Comparison of ENCODE assay signal across 8 cellular contexts in the genomic region with DNA sequence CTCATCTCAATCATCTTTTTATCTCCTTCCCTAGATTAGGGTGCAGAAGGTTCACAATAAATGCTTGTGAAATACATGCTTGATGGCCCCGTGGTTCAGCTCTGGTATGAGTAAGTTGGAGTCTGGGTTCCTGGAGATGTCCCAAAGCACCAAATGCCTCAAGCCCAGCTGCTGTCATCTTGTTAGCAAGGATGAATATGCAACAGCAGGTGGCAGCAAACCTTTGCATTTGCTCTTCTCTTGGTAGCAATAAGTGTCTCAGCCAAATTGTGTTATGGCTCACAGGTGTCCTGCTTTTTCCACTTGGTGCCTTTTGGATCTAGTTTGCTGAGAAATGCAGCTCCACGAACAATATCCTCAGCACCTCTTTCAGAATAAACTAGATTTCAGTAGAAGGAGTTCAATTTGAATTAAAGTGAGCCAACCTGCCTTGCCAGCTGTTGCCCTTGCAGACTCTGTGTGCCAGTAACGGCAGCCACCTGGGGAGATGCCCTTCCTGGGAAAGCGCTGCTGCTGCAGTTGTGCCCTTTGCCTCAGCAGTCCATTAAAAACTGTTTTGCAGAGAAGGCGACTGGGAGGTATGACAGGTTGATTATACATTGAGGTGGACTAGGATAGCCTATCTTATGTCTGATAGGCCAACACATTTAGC.
A peak's percentile ranks its signal among the peaks of the same experiment; 100 is the strongest.
DNase-seq lines count a peak whose midpoint lies in the region; ATAC-seq and TF ChIP-seq lines count a peak whose summit lies in the region.

No MANE protein-coding gene starts in this region.

- no peak for TF ChIP-seq POLR2A in body of pancreas (IDR thresholded peaks at IDR 0.05)

- ATAC-seq in HG03558 (IDR thresholded peaks at IDR 0.05; ENCODE audit: extremely low read depth, unreplicated experiment) (peak; percentile 62), body of pancreas (peak; percentile 67)

- H3K36me3 ChIP-seq in A673 (ENCODE audit: insufficient read depth, low read length, poor library complexity, severe bottlenecking) = no peaks in the 10 kb centered on the region
- H3K36me3 ChIP-seq in body of pancreas (replicated peaks in 1 of 2; ENCODE audit: insufficient read depth in 1 of 2, low read depth in 2 of 2) = no peaks in the 10 kb centered on the region

- POLR2A ChIA-PET in A673 (lab: Charles Lee; ENCODE audit: low non-redundant PET) = no interaction called here

- no peak overlapping the region for H3K4me3 ChIP-seq in A673 (ENCODE audit: low read depth, low read length, poor library complexity, severe bottlenecking)
- H3K4me3 ChIP-seq in GM12865 (ENCODE audit: low read depth, low read length) = no peak overlapping the region
- no peak overlapping the region for H3K4me3 ChIP-seq in body of pancreas

- intact Hi-C loops in A673 (cut with micrococcal nuclease; ENCODE audit: unreplicated experiment) = loop anchor here (1.0 to 2.0 kb wide), 3 partner anchors 420 to 955 kb away; no protein-coding TSS in a partner anchor
- intact Hi-C loops in body of pancreas (cut with DNase I) = loop anchor here (10.0 kb wide), 1 partner anchor 855 kb away; no protein-coding TSS in a partner anchor

- H3K4me1 ChIP-seq in A673 (ENCODE audit: insufficient read depth, low read length, poor library complexity, severe bottlenecking) (peaks cover 29% of the 10 kb centered on the region), body of pancreas (no peaks in the 10 kb centered on the region)

- WGBS in body of pancreas, 2 donors = 23 to 31% methylated on average over 5 of the region's 5 CpGs

- TF ChIP-seq CTCF in A673 (conservative IDR thresholded peaks at IDR 0.05; ENCODE audit: low read depth, low read length) = peak; percentile 79
- TF ChIP-seq CTCF in GM12865 (IDR thresholded peaks at IDR 0.05; ENCODE audit: insufficient read depth, low read depth, low read length, missing control alignments) = peak; percentile 60
- peak; percentile 14 to 73 (median 65) for TF ChIP-seq CTCF in body of pancreas (IDR thresholded peaks at IDR 0.05)

- DNase-seq in A673 (ENCODE audit: low spot score) = peak; percentile 92
- peak; percentile 70 for DNase-seq in GM12865 (ENCODE audit: low read depth)
- DNase-seq in NCI-H524 (lab: John Stamatoyannopoulos, UW) = peak; percentile 70 to 92
- DNase-seq in body of pancreas = peak; percentile 69 to 79 (median 72)
- DNase-seq in islet precursor cell = peak; percentile 83
- peak; percentile 80 for DNase-seq in stromal cell of bone marrow (ENCODE audit: low read depth)
- no peak for DNase-seq in effector CD8-positive, alpha-beta T cell (lab: John Stamatoyannopoulos, UW)

- H3K27me3 ChIP-seq in A673 (replicated peaks; ENCODE audit: insufficient read depth, low read depth, low read length, poor library complexity) = no peaks in the 10 kb centered on the region
- H3K27me3 ChIP-seq in body of pancreas = no peaks in the 10 kb centered on the region

- CTCF ChIA-PET in A673 (lab: Charles Lee) = interaction anchor here (0.6 to 1.5 kb wide), 5 partner anchors 79 to 1693 kb away, joined by 3 to 16 read pairs (median 3); no protein-coding TSS in a partner anchor

- BruUV-seq in A673 (replicated peaks; lab: Mats Ljungman, UMichigan) = no TSS peak

- peaks cover 3% of the 10 kb centered on the region for H3K9me3 ChIP-seq in A673 (ENCODE audit: low read depth, low read length, poor library complexity, severe bottlenecking)
- H3K9me3 ChIP-seq in body of pancreas = no peaks in the 10 kb centered on the region

- peak overlapping the region; percentile 2 for H3K27ac ChIP-seq in A673 (ENCODE audit: low read depth, low read length, poor library complexity, severe bottlenecking)
- H3K27ac ChIP-seq in body of pancreas = no peak overlapping the region
